10 cellular contexts compared by ENCODE assay signal in genomic region chr9:10613413-10613812, GRCh38. TPM values are rescaled to one million over a fixed set of nuclear protein-coding genes. Genes with fewer than 3 reads are reported as not detected.
A peak's percentile ranks its signal among the peaks of the same experiment; 100 is the strongest.
DNase-seq lines count a peak whose midpoint lies in the region; ATAC-seq and TF ChIP-seq lines count a peak whose summit lies in the region.
"Had no signal": no experiment of that assay in that cellular context is flagged by ENCODE, and none has a peak within 500 bp of the region (broad histone marks: within the 10 kb centered on the region; RNA-seq: fewer than 3 reads in every experiment).

No MANE protein-coding gene starts in this region.

- H3K9me3 ChIP-seq in BLaER1: peaks cover 8% of the 10 kb centered on the region
- H3K9me3 ChIP-seq in MM.1S (replicated peaks; ENCODE audit: insufficient read depth, low read length): no peaks in the 10 kb centered on the region

- H3K9me2 ChIP-seq in MM.1S (replicated peaks; ENCODE audit: insufficient read depth, low read length): no peaks in the 10 kb centered on the region

- in situ Hi-C loops in KBM-7 (cut with MboI; ENCODE audit: low pct_unique_long_range_greater_than_20kb, low sequenced_read_pairs): no loop called here

- H4K20me1 ChIP-seq in BLaER1 (no peaks in the 10 kb centered on the region; the same call in 1 of the 2 replicates), MM.1S (ENCODE audit: insufficient read depth, low read length) (no peaks in the 10 kb centered on the region)

- H3K4me3 Mint-ChIP-seq in mesothelial cell of epicardium: peak overlapping the region; percentile 70
- H3K4me3 Mint-ChIP-seq in activated CD8-positive, alpha-beta T cell treated with anti-CD3 and anti-CD28 coated beads, Interleukin-2, amount 10 ng/mL, durations not matched to agents 7 days and 5 days: no peak overlapping the region

- H2AFZ ChIP-seq in MM.1S (ENCODE audit: low read length): peak overlapping the region; percentile 37; the same call in 1 of the 2 replicates

- CTCF ChIA-PET in activated CD8-positive, alpha-beta T cell treated with anti-CD3 and anti-CD28 coated beads, Interleukin-2, amount 10 ng/mL, durations not matched to agents 7 days and 5 days (lab: Charles Lee): no interaction called here

- no peak overlapping the region for H3K27ac ChIP-seq in BLaER1
- no peak overlapping the region for H3K27ac ChIP-seq in MM.1S (ENCODE audit: low read length)
- peak overlapping the region in 55 of 59 donors; percentile 24 to 90 (median 75) for H3K27ac ChIP-seq in dorsolateral prefrontal cortex

- H3K36me3 ChIP-seq in BLaER1 (no peaks in the 10 kb centered on the region), MM.1S (replicated peaks; ENCODE audit: insufficient read depth, low read length) (no peaks in the 10 kb centered on the region)

- TF ChIP-seq CTCF in MM.1S (IDR thresholded peaks at IDR 0.05; ENCODE audit: low read length) (no peak), dorsolateral prefrontal cortex (IDR thresholded peaks at IDR 0.05 in 54 of 56, conservative IDR thresholded peaks at IDR 0.05 in 2 of 56; ENCODE audit: low read depth in 1 of 56, partially characterized antibody in 56 of 56) (no peak), mesothelial cell of epicardium (IDR thresholded peaks at IDR 0.05; ENCODE audit: unreplicated experiment) (no peak)

- no peak for ATAC-seq in activated CD8-positive, alpha-beta T cell treated with anti-CD3 and anti-CD28 coated beads, Interleukin-2, amount 10 ng/mL, durations not matched to agents 7 days and 5 days

- POLR2A ChIA-PET in activated CD8-positive, alpha-beta T cell treated with anti-CD3 and anti-CD28 coated beads, Interleukin-2, amount 10 ng/mL, durations not matched to agents 7 days and 5 days (lab: Charles Lee): no interaction called here

- no peaks in the 10 kb centered on the region for H3K9me3 Mint-ChIP-seq in mesothelial cell of epicardium
- no peaks in the 10 kb centered on the region for H3K9me3 Mint-ChIP-seq in activated CD8-positive, alpha-beta T cell treated with anti-CD3 and anti-CD28 coated beads, Interleukin-2, amount 10 ng/mL, durations not matched to agents 7 days and 5 days (ENCODE audit: insufficient read depth)

- H3K27ac Mint-ChIP-seq in mesothelial cell of epicardium: no peak overlapping the region
- no peak overlapping the region for H3K27ac Mint-ChIP-seq in activated CD8-positive, alpha-beta T cell treated with anti-CD3 and anti-CD28 coated beads, Interleukin-2, amount 10 ng/mL, durations not matched to agents 7 days and 5 days

- H3K27me3 ChIP-seq in BLaER1: peaks cover 29% of the 10 kb centered on the region
- H3K27me3 ChIP-seq in MM.1S (replicated peaks; ENCODE audit: insufficient read depth, low read length): no peaks in the 10 kb centered on the region
- H3K27me3 ChIP-seq in dorsolateral prefrontal cortex: peaks cover 0 to 38% (median 4%) of the 10 kb centered on the region in 45 donors

- H3K4me3 ChIP-seq in BLaER1 (peak overlapping the region; percentile 67), MM.1S (ENCODE audit: low read length) (peak overlapping the region; percentile 35; the same call in 1 of the 2 replicates), dorsolateral prefrontal cortex (peak overlapping the region; percentile 38 to 73 (median 58))

- H3K36me3 Mint-ChIP-seq in mesothelial cell of epicardium: no peaks in the 10 kb centered on the region
- H3K36me3 Mint-ChIP-seq in activated CD8-positive, alpha-beta T cell treated with anti-CD3 and anti-CD28 coated beads, Interleukin-2, amount 10 ng/mL, durations not matched to agents 7 days and 5 days (ENCODE audit: low read depth): no peaks in the 10 kb centered on the region

- H3K9ac ChIP-seq in BLaER1 (no peak overlapping the region), MM.1S (ENCODE audit: low read length) (no peak overlapping the region; the same call in 1 of the 2 replicates)

- H3K4me2 ChIP-seq in BLaER1 (peak overlapping the region; percentile 78), MM.1S (ENCODE audit: low read depth, low read length) (peak overlapping the region; percentile 56; the same call in 1 of the 2 replicates)

- peaks cover 25% of the 10 kb centered on the region for H3K4me1 ChIP-seq in BLaER1
- no peaks in the 10 kb centered on the region for H3K4me1 ChIP-seq in MM.1S (ENCODE audit: low read length)

- peaks cover 79% of the 10 kb centered on the region for H3K27me3 Mint-ChIP-seq in mesothelial cell of epicardium (ENCODE audit: low read depth)
- peaks cover 22% of the 10 kb centered on the region for H3K27me3 Mint-ChIP-seq in activated CD8-positive, alpha-beta T cell treated with anti-CD3 and anti-CD28 coated beads, Interleukin-2, amount 10 ng/mL, durations not matched to agents 7 days and 5 days (ENCODE audit: low read depth)

- intact Hi-C loops in dorsolateral prefrontal cortex (cut with DNase I): no loop called here

- H3F3A ChIP-seq in MM.1S (ENCODE audit: insufficient read depth, low read length): no peaks in the 10 kb centered on the region

- no peaks in the 10 kb centered on the region for H3K79me2 ChIP-seq in MM.1S (ENCODE audit: low read length)

- H3K4me1 Mint-ChIP-seq in mesothelial cell of epicardium: peaks cover 14% of the 10 kb centered on the region
- peaks cover 7% of the 10 kb centered on the region for H3K4me1 Mint-ChIP-seq in activated CD8-positive, alpha-beta T cell treated with anti-CD3 and anti-CD28 coated beads, Interleukin-2, amount 10 ng/mL, durations not matched to agents 7 days and 5 days (ENCODE audit: low read depth)

- DNase-seq in MM.1S: no peak
- DNase-seq in dorsolateral prefrontal cortex: peak in 1 of 10 donors; percentile 14
- DNase-seq in mesothelial cell of epicardium (ENCODE audit: low spot score in 2 of 2, unreplicated experiment in 2 of 2): no peak
- DNase-seq in effector CD8-positive, alpha-beta T cell (lab: John Stamatoyannopoulos, UW): no peak
- no peak for DNase-seq in activated CD8-positive, alpha-beta T cell treated with anti-CD3 and anti-CD28 coated beads, Interleukin-2, amount 10 ng/mL, durations not matched to agents 7 days and 5 days
- DNase-seq in KBM-7: no peak
- no peak for DNase-seq in NCI-H1417 (lab: John Stamatoyannopoulos, UW)
- DNase-seq: activated gamma-delta T cell had no signal

RNA-seq across cellular contexts. Expression of gene PTPRD, which starts 0.6 kb away (rescaled TPM):
- 100 to 1,000 TPM; 152 to 738 (median 282) TPM for total RNA-seq in dorsolateral prefrontal cortex
- total RNA-seq in mesothelial cell of epicardium: 109 to 112 TPM (median 109 TPM) in 3 replicates
- not detected for total RNA-seq in activated CD8-positive, alpha-beta T cell treated with anti-CD3 and anti-CD28 coated beads, Interleukin-2, amount 10 ng/mL, durations not matched to agents 7 days and 5 days
- total RNA-seq: myocyte had no signal

Comparison
In these comparisons a context has a peak if more than half of its experiments do, and no peak if none do; other contexts are left out.
1. H3K27ac ChIP-seq: peak in dorsolateral prefrontal cortex (55 of 59); none in BLaER1 (single experiment) and MM.1S (single experiment).
2. RNA of gene PTPRD, which starts 0.6 kb away (total RNA-seq): 152 to 738 TPM in dorsolateral prefrontal cortex and 109 to 112 TPM in mesothelial cell of epicardium; not detected in activated CD8-positive, alpha-beta T cell treated with anti-CD3 and anti-CD28 coated beads, Interleukin-2, amount 10 ng/mL, durations not matched to agents 7 days and 5 days; every median in the first group is over 100 times any median in the second.
3. Peak in every context shown above with its lines, with median percentiles within 50 percentile points of each other: H3K4me3 ChIP-seq.